ENCODE assay signal across 14 cellular contexts in the genomic region with DNA sequence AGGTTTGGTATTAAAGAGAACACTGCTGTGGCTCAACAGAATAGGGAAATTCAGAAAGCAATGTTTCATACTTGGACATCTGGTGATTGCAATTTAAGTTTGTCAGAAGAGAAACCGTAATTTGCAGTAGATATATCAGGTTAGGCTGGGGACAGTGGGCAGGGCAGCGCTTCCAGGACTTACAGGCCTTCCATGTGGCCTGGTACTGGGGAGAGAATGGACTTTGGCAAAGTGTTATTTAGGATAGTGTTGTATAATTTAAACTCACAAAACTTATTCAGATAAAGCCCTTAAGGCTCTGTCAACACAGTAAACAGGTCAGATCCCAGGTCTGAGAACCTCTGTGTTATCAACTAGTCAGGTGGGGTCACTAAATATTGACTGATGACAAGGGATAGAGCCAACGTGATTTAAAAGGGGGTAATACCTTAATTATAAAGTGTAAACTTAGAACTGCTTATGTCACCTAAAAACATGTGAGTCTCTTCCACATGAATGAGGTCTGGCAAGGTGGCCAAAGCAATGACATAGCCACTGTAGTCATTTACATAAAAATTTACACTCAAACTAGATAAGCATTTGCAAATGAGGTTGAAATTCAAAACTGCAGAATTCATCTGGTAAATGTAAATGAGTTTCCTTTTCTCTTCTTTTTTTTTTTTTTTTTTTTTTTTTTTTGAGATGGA.
DNase-seq lines count a peak whose midpoint lies in the region; ATAC-seq and TF ChIP-seq lines count a peak whose summit lies in the region.
"Had no signal": no experiment of that assay in that cellular context is flagged by ENCODE, and none has a peak within 500 bp of the region (broad histone marks: within the 10 kb centered on the region; RNA-seq: fewer than 3 reads in every experiment).

No MANE protein-coding gene starts in this region.

- H3K9me3 ChIP-seq in colonic mucosa = no peaks in the 10 kb centered on the region
- H3K9me3 ChIP-seq: tibial artery had no signal

- H3K27ac ChIP-seq in colonic mucosa = peak overlapping the region; percentile 62
- H3K27ac ChIP-seq: tibial artery had no signal

- peaks cover 4% of the 10 kb centered on the region for H3K4me1 ChIP-seq in colonic mucosa
- H3K4me1 ChIP-seq: tibial artery had no signal

- DNase-seq in GM06990 (ENCODE audit: extremely low read depth, insufficient read length) (peak; percentile 81), colonic mucosa (peak; percentile 27), hypothalamus (lab: John Stamatoyannopoulos, UW) (no peak), HUDEP-2 (lab: John Stamatoyannopoulos, UW; ENCODE audit: unreplicated experiment in 76 of 76) (no peak), NCI-H2029 treated with DMSO at 0.1 percent for 48 hours (lab: John Stamatoyannopoulos, UW) (no peak)
- DNase-seq: activated CD8-positive, alpha-beta memory T cell treated with anti-CD3 and anti-CD28 coated beads, Interleukin-2, amount 50 U/mL, for 48 hours; effector memory CD4-positive, alpha-beta T cell; mesenchymal stem cell; NCI-H2081 treated with DMSO at 0.1 percent for 48 hours; tibial artery had no signal

- H3K27me3 ChIP-seq in GM06990 (replicated peaks; ENCODE audit: control insufficient read depth, insufficient read depth, low read length) = no peaks in the 10 kb centered on the region
- no peaks in the 10 kb centered on the region for H3K27me3 ChIP-seq in colonic mucosa
- H3K27me3 ChIP-seq: tibial artery had no signal

- intact Hi-C loops in colonic mucosa (cut with DNase I) = no loop called here

- peak; percentile 27 for ATAC-seq in GM18909 (IDR thresholded peaks at IDR 0.05; ENCODE audit: poor library complexity, unreplicated experiment)
- ATAC-seq in HG03108 (IDR thresholded peaks at IDR 0.05; ENCODE audit: unreplicated experiment) = peak; percentile 23
- no peak for ATAC-seq in HG03097 (IDR thresholded peaks at IDR 0.05; ENCODE audit: low FRiP score, unreplicated experiment)
- ATAC-seq: K562 had no signal

- H3K36me3 ChIP-seq in GM06990 (ENCODE audit: control insufficient read depth, insufficient read depth, low read length) (peaks cover 5% of the 10 kb centered on the region; the same call in 1 of the 2 replicates), colonic mucosa (no peaks in the 10 kb centered on the region)

- no peak for TF ChIP-seq CTCF in GM06990 (IDR thresholded peaks at IDR 0.05; ENCODE audit: insufficient read depth, low read length, poor library complexity, severe bottlenecking)
- no peak for TF ChIP-seq CTCF in colonic mucosa (IDR thresholded peaks at IDR 0.05)

- H3K4me3 ChIP-seq in GM06990 (replicated peaks; ENCODE audit: low read depth, low read length) = peak overlapping the region; percentile 72
- no peak overlapping the region for H3K4me3 ChIP-seq in colonic mucosa
- H3K4me3 ChIP-seq: K562, tibial artery had no signal

- peak overlapping the region in 1 of 2 donors; percentile 38 for H3K9ac ChIP-seq in colonic mucosa (ENCODE audit: low read depth in 2 of 2, low read length in 2 of 2)

Comparison
In these comparisons a context has a peak if more than half of its experiments do, and no peak if none do; other contexts are left out.
1. DNase-seq: peak in GM06990 (single experiment) and colonic mucosa (single experiment); none in hypothalamus (0 of 51), HUDEP-2 (0 of 76) and NCI-H2029 treated with DMSO at 0.1 percent for 48 hours (single experiment).